ENCODE assay signal across 8 cellular contexts in the genomic region with DNA sequence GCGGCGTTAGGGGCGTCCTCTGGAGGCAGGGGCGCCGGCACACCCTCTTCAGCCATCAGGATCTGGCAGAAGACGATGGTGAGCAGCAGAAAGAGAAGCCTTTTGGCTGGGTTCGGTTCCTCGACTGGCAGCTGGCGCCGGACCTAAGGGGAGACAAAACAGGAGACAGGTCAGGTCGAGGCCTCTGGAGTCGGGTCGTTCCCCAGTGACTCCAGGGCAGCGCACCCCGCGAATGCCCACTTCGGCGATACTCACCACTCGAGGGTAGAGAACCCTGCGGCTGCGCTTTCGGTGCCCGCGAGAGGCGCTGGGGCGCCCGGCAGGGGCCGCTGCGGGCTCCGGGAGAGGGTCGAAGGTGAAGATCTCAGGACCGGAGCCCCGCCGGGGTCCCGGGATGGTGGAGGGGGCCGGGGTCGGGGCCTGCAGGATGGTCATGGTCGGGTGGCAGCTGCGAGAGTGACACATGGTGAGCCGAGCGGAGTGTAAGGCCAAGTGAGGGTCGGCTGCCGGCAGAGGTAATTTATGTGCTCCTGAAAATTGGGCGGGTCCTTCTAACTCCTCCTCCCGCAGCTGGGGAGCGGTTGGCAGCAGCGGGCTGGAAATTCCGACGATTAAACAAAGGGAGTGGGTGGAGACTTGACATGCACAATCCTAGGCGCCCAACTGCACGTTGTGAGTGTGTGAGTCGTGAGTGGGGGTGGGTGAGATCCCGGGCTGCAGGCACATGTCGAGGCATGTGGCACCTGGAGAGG. TPM values are rescaled to one million over a fixed set of nuclear protein-coding genes. Genes with fewer than 3 reads are reported as not detected.
DNase-seq lines count a peak whose midpoint lies in the region; ATAC-seq and TF ChIP-seq lines count a peak whose summit lies in the region.

A gene with protein sequence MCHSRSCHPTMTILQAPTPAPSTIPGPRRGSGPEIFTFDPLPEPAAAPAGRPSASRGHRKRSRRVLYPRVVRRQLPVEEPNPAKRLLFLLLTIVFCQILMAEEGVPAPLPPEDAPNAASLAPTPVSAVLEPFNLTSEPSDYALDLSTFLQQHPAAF (minus strand): TSS at position 494 of the 752 bp plus-strand sequence. CDS start 29 bp downstream, at position 465.

- peak within 1 kb of the TSS; percentile 68 for H3K4me2 ChIP-seq in PC-9

- TF ChIP-seq CTCF in HL-60 (IDR thresholded peaks at IDR 0.05; ENCODE audit: insufficient read depth, low read length) (peak; percentile 47), PC-9 (conservative IDR thresholded peaks at IDR 0.05) (peak; percentile 51; the same call in 1 of the 2 replicates), fibroblast of pulmonary artery (IDR thresholded peaks at IDR 0.05; ENCODE audit: low read length, missing control alignments) (peak; percentile 46)

- H3K27me3 ChIP-seq in HL-60 (ENCODE audit: insufficient read depth, poor library complexity, severe bottlenecking): peaks cover 5% of the 10 kb centered on the region
- H3K27me3 ChIP-seq in PC-9 (ENCODE audit: insufficient read depth, low read depth): no peaks in the 10 kb centered on the region

- H3K4me3 ChIP-seq in HL-60 (replicated peaks; ENCODE audit: insufficient read depth, low read length) (peak within 1 kb of the TSS; percentile 84), PC-9 (peak within 1 kb of the TSS; percentile 86), fibroblast of pulmonary artery (replicated peaks; ENCODE audit: low read depth, low read length) (peak within 1 kb of the TSS; percentile 87)

- no peaks in the 10 kb centered on the region for H3K9me2 ChIP-seq in PC-9 (ENCODE audit: insufficient read depth)

- peaks cover 60% of the 10 kb centered on the region for H3K4me1 ChIP-seq in PC-9 (replicated peaks; ENCODE audit: insufficient read depth)

- H3K36me3 Mint-ChIP-seq in activated T-helper 17 cell treated with anti-CD3 and anti-CD28 coated beads, Interleukin-2, amount 50 U/mL, for 72 hours (ENCODE audit: low read depth): peaks cover 60% of the 10 kb centered on the region
- peaks cover 30% of the 10 kb centered on the region for H3K36me3 Mint-ChIP-seq in natural killer cell treated with Interleukin-12 subunit alpha and Interleukin-12 subunit beta and Interleukin-15 and Interleukin-18, amount 100 ng/mL, for 72 hours

- TSS peak; percentile 91 for BruUV-seq in PC-9 (replicated peaks; lab: Mats Ljungman, UMichigan)

- POLR2A ChIA-PET in PC-9 (lab: Charles Lee; ENCODE audit: unreplicated experiment): interaction anchor here (0.5 to 1.5 kb wide), 8 partner anchors 8 to 163 kb away, joined by 3 to 13 read pairs (median 4); no protein-coding TSS in a partner anchor

- H2AFZ ChIP-seq in PC-9: no peak within 1 kb of the TSS

- peak; percentile 95 for DNase-seq in EL
- peak in 1 of 2 experiments; percentile 63 for DNase-seq in HL-60 (ENCODE audit: low read depth in 1 of 2, low spot score in 1 of 2)
- DNase-seq in PC-9: peak; percentile 81 to 93
- peak; percentile 97 for DNase-seq in fibroblast of pulmonary artery (ENCODE audit: low read depth)
- DNase-seq in natural killer cell treated with Interleukin-12 subunit alpha and Interleukin-12 subunit beta and Interleukin-15 and Interleukin-18, amount 100 ng/mL, for 72 hours (ENCODE audit: low spot score): peak; percentile 94
- DNase-seq in stimulated activated naive CD4-positive, alpha-beta T cell treated with Interleukin-2 at 50 U/mL for 16 hours (lab: John Stamatoyannopoulos, UW): peak; percentile 86

- intact Hi-C loops in PC-9 (cut with micrococcal nuclease; ENCODE audit: unreplicated experiment): loop anchor here (1.0 to 5.0 kb wide), 2 partner anchors 38 to 328 kb away; no protein-coding TSS in a partner anchor

- peaks cover 40% of the 10 kb centered on the region for H3K4me1 Mint-ChIP-seq in activated T-helper 17 cell treated with anti-CD3 and anti-CD28 coated beads, Interleukin-2, amount 50 U/mL, for 72 hours
- H3K4me1 Mint-ChIP-seq in natural killer cell treated with Interleukin-12 subunit alpha and Interleukin-12 subunit beta and Interleukin-15 and Interleukin-18, amount 100 ng/mL, for 72 hours (ENCODE audit: low read depth in 2 of 2): peaks cover 51% of the 10 kb centered on the region in 2 donors

- no peaks in the 10 kb centered on the region for H3K9me3 Mint-ChIP-seq in activated T-helper 17 cell treated with anti-CD3 and anti-CD28 coated beads, Interleukin-2, amount 50 U/mL, for 72 hours
- no peaks in the 10 kb centered on the region for H3K9me3 Mint-ChIP-seq in natural killer cell treated with Interleukin-12 subunit alpha and Interleukin-12 subunit beta and Interleukin-15 and Interleukin-18, amount 100 ng/mL, for 72 hours

- H3K4me3 Mint-ChIP-seq in activated T-helper 17 cell treated with anti-CD3 and anti-CD28 coated beads, Interleukin-2, amount 50 U/mL, for 72 hours: peak within 1 kb of the TSS; percentile 86
- peak within 1 kb of the TSS; percentile 94 for H3K4me3 Mint-ChIP-seq in natural killer cell treated with Interleukin-12 subunit alpha and Interleukin-12 subunit beta and Interleukin-15 and Interleukin-18, amount 100 ng/mL, for 72 hours

- peaks cover 25% of the 10 kb centered on the region for H3K36me3 ChIP-seq in PC-9 (ENCODE audit: low read depth)

- H3F3A ChIP-seq in PC-9 (ENCODE audit: insufficient read depth, low read depth): peaks cover 46% of the 10 kb centered on the region

- peak within 1 kb of the TSS; percentile 95 for H3K27ac Mint-ChIP-seq in activated T-helper 17 cell treated with anti-CD3 and anti-CD28 coated beads, Interleukin-2, amount 50 U/mL, for 72 hours
- peak within 1 kb of the TSS; percentile 87 to 95 for H3K27ac Mint-ChIP-seq in natural killer cell treated with Interleukin-12 subunit alpha and Interleukin-12 subunit beta and Interleukin-15 and Interleukin-18, amount 100 ng/mL, for 72 hours

- H4K20me1 ChIP-seq in PC-9 (ENCODE audit: insufficient read depth): no peaks in the 10 kb centered on the region; the same call in 1 of the 2 replicates

- H3K79me2 ChIP-seq in PC-9 (ENCODE audit: low read depth): peaks cover 67% of the 10 kb centered on the region

- ATAC-seq in activated T-helper 17 cell treated with anti-CD3 and anti-CD28 coated beads, Interleukin-2, amount 50 U/mL, for 72 hours (replicated peaks): peak; percentile 52
- peak; percentile 69 to 81 for ATAC-seq in natural killer cell treated with Interleukin-12 subunit alpha and Interleukin-12 subunit beta and Interleukin-15 and Interleukin-18, amount 100 ng/mL, for 72 hours
- ATAC-seq in GM18498 (IDR thresholded peaks at IDR 0.05; ENCODE audit: unreplicated experiment): no peak

- H3K27ac ChIP-seq in HL-60 (replicated peaks) (peak within 1 kb of the TSS; percentile 60), PC-9 (peak within 1 kb of the TSS; percentile 93)

- H3K27me3 Mint-ChIP-seq in activated T-helper 17 cell treated with anti-CD3 and anti-CD28 coated beads, Interleukin-2, amount 50 U/mL, for 72 hours: no peaks in the 10 kb centered on the region
- no peaks in the 10 kb centered on the region for H3K27me3 Mint-ChIP-seq in natural killer cell treated with Interleukin-12 subunit alpha and Interleukin-12 subunit beta and Interleukin-15 and Interleukin-18, amount 100 ng/mL, for 72 hours

- H3K9me3 ChIP-seq in PC-9 (ENCODE audit: insufficient read depth, low read depth): no peaks in the 10 kb centered on the region

- CTCF ChIA-PET in PC-9 (lab: Charles Lee): interaction anchor here (0.7 kb wide), 1 partner anchor 17 kb away, joined by 6 read pairs; no protein-coding TSS in a partner anchor

RNA-seq across cellular contexts. Expression of the gene that starts here (rescaled TPM):
- total RNA-seq in PC-9 (2021): 107 and 117 TPM in 2 replicates
- total RNA-seq in activated T-helper 17 cell treated with anti-CD3 and anti-CD28 coated beads, Interleukin-2, amount 50 U/mL, for 72 hours: 100 to 1,000 TPM in 1 of 2 donors, 10 to 100 TPM in 1; 55.6 to 617 TPM
- total RNA-seq in natural killer cell treated with Interleukin-12 subunit alpha and Interleukin-12 subunit beta and Interleukin-15 and Interleukin-18, amount 100 ng/mL, for 72 hours: 100 to 1,000 TPM; 128 to 346 TPM
